Comparison of ENCODE assay signal across 9 cellular contexts in genomic region chr20:53652859-53653520, GRCh38. TPM values are rescaled to one million over a fixed set of nuclear protein-coding genes. Genes with fewer than 3 reads are reported as not detected.
A peak's percentile ranks its signal among the peaks of the same experiment; 100 is the strongest.
DNase-seq lines count a peak whose midpoint lies in the region; ATAC-seq lines count a peak whose summit lies in the region.
"Had no signal": no experiment of that assay in that cellular context is flagged by ENCODE, and none has a peak within 500 bp of the region (broad histone marks: within the 10 kb centered on the region; RNA-seq: fewer than 3 reads in every experiment).

No MANE protein-coding gene starts in this region.

- no peaks in the 10 kb centered on the region for H3K9me3 Mint-ChIP-seq in activated naive CD4-positive, alpha-beta T cell treated with anti-CD3 and anti-CD28 coated beads, Interleukin-2, amount 50 U/mL, for 72 hours

- H3K27ac ChIP-seq in BLaER1 (peak overlapping the region; percentile 69), mucosa of rectum (ENCODE audit: low read depth in 2 of 2, low read length in 2 of 2) (peak overlapping the region; percentile 79)

- no peaks in the 10 kb centered on the region for H3K9me3 ChIP-seq in BLaER1
- H3K9me3 ChIP-seq in mucosa of rectum (ENCODE audit: control insufficient read depth in 2 of 2, low read length in 2 of 2): no peaks in the 10 kb centered on the region

- peak overlapping the region; percentile 29 to 90 for H3K27ac Mint-ChIP-seq in activated naive CD4-positive, alpha-beta T cell treated with anti-CD3 and anti-CD28 coated beads, Interleukin-2, amount 50 U/mL, for 72 hours

- ATAC-seq in HG02610 (IDR thresholded peaks at IDR 0.05; ENCODE audit: unreplicated experiment) (peak; percentile 24), HG03432 (IDR thresholded peaks at IDR 0.05; ENCODE audit: unreplicated experiment) (no peak)
- peak in 1 of 2 donors; percentile 19 for ATAC-seq in activated naive CD4-positive, alpha-beta T cell treated with anti-CD3 and anti-CD28 coated beads, Interleukin-2, amount 50 U/mL, for 72 hours

- H3K36me3 ChIP-seq in BLaER1: no peaks in the 10 kb centered on the region
- no peaks in the 10 kb centered on the region for H3K36me3 ChIP-seq in mucosa of rectum (ENCODE audit: control insufficient read depth in 2 of 2, insufficient read depth in 2 of 2, low read length in 2 of 2)

- H3K4me2 ChIP-seq in BLaER1: peak overlapping the region; percentile 78

- no peak overlapping the region for H3K4me3 ChIP-seq in BLaER1
- H3K4me3 ChIP-seq in mucosa of rectum (ENCODE audit: low read length in 2 of 2): peak overlapping the region in 1 of 2 donors; percentile 26

- no peaks in the 10 kb centered on the region for H3K36me3 Mint-ChIP-seq in activated naive CD4-positive, alpha-beta T cell treated with anti-CD3 and anti-CD28 coated beads, Interleukin-2, amount 50 U/mL, for 72 hours

- H3K4me1 ChIP-seq in BLaER1: peaks cover 50% of the 10 kb centered on the region
- peaks cover 15 to 25% of the 10 kb centered on the region in 2 donors for H3K4me1 ChIP-seq in mucosa of rectum (ENCODE audit: control insufficient read depth in 2 of 2, insufficient read depth in 2 of 2, low read length in 2 of 2)

- no peak for DNase-seq in activated naive CD4-positive, alpha-beta T cell treated with anti-CD3 and anti-CD28 coated beads, Interleukin-2, amount 50 U/mL, for 72 hours (ENCODE audit: low spot score in 2 of 2)
- DNase-seq in NCI-H82 (lab: John Stamatoyannopoulos, UW): no peak
- no peak for DNase-seq in NCI-H2107 treated with DMSO at 0.1 percent for 48 hours (lab: John Stamatoyannopoulos, UW; ENCODE audit: unreplicated experiment)
- DNase-seq in GDM1 (lab: John Stamatoyannopoulos, UW): no peak
- DNase-seq: amniotic stem cell had no signal

- H3K9ac ChIP-seq in BLaER1 (no peak overlapping the region), mucosa of rectum (ENCODE audit: low read depth in 1 of 2, low read length in 2 of 2) (peak overlapping the region; percentile 38 to 44)

- no peaks in the 10 kb centered on the region for H3K27me3 ChIP-seq in BLaER1
- no peaks in the 10 kb centered on the region for H3K27me3 ChIP-seq in mucosa of rectum (ENCODE audit: control insufficient read depth in 2 of 2, insufficient read depth in 2 of 2, low read length in 2 of 2)

- H4K20me1 ChIP-seq in BLaER1: no peaks in the 10 kb centered on the region

RNA-seq across cellular contexts. Expression of gene ZNF217, which starts 59.4 kb away (rescaled TPM):
- 10 to 100 TPM; 58.6 to 62.0 TPM for total RNA-seq in activated naive CD4-positive, alpha-beta T cell treated with anti-CD3 and anti-CD28 coated beads, Interleukin-2, amount 50 U/mL, for 72 hours
